16 cellular contexts compared by ENCODE assay signal in genomic region chr10:5963591-5963990, GRCh38. TPM values are rescaled to one million over a fixed set of nuclear protein-coding genes. Genes with fewer than 3 reads are reported as not detected.
A peak's percentile ranks its signal among the peaks of the same experiment; 100 is the strongest.
DNase-seq lines count a peak whose midpoint lies in the region; ATAC-seq and TF ChIP-seq lines count a peak whose summit lies in the region.
"Had no signal": no experiment of that assay in that cellular context is flagged by ENCODE, and none has a peak within 500 bp of the region (broad histone marks: within the 10 kb centered on the region; RNA-seq: fewer than 3 reads in every experiment).

No MANE protein-coding gene starts in this region.

- peaks cover 0 to 18% of the 10 kb centered on the region in 2 donors for H3K4me1 Mint-ChIP-seq in natural killer cell treated with Interleukin-12 subunit alpha and Interleukin-12 subunit beta and Interleukin-15 and Interleukin-18, amount 100 ng/mL, for 72 hours (ENCODE audit: low read depth in 2 of 2)
- H3K4me1 Mint-ChIP-seq in natural killer cell, result no peaks in the 10 kb centered on the region
- H3K4me1 Mint-ChIP-seq: CD14-positive monocyte had no signal

- no peak for ATAC-seq in Right ventricle myocardium superior (ENCODE audit: poor library complexity)
- no peak for ATAC-seq in Right ventricle myocardium inferior
- no peak for ATAC-seq in natural killer cell treated with Interleukin-12 subunit alpha and Interleukin-12 subunit beta and Interleukin-15 and Interleukin-18, amount 100 ng/mL, for 72 hours
- no peak for ATAC-seq in natural killer cell
- ATAC-seq in HG02938 (IDR thresholded peaks at IDR 0.05; ENCODE audit: unreplicated experiment), result no peak
- ATAC-seq in HG02840 (IDR thresholded peaks at IDR 0.05; ENCODE audit: low FRiP score, unreplicated experiment), result no peak

- no peaks in the 10 kb centered on the region for H3K9me3 Mint-ChIP-seq in natural killer cell treated with Interleukin-12 subunit alpha and Interleukin-12 subunit beta and Interleukin-15 and Interleukin-18, amount 100 ng/mL, for 72 hours
- no peaks in the 10 kb centered on the region for H3K9me3 Mint-ChIP-seq in natural killer cell
- H3K9me3 Mint-ChIP-seq: CD14-positive monocyte; CD4-positive, alpha-beta memory T cell; GM23338 had no signal

- intact Hi-C loops in Right ventricle myocardium superior (cut with DNase I) (no loop called here), Right ventricle myocardium inferior (cut with DNase I) (no loop called here), natural killer cell (cut with micrococcal nuclease) (no loop called here), posterior vena cava (cut with DNase I) (no loop called here)

- no peak for TF ChIP-seq CTCF in natural killer cell (IDR thresholded peaks at IDR 0.05)

- H3K27me3 Mint-ChIP-seq in natural killer cell treated with Interleukin-12 subunit alpha and Interleukin-12 subunit beta and Interleukin-15 and Interleukin-18, amount 100 ng/mL, for 72 hours, result no peaks in the 10 kb centered on the region
- H3K27me3 Mint-ChIP-seq in natural killer cell (ENCODE audit: low read depth in 2 of 2), result no peaks in the 10 kb centered on the region
- H3K27me3 Mint-ChIP-seq: CD4-positive, alpha-beta memory T cell had no signal

- DNase-seq in Right ventricle myocardium superior, result peak; percentile 8
- DNase-seq in Right ventricle myocardium inferior (ENCODE audit: missing footprints), result no peak
- DNase-seq in natural killer cell treated with Interleukin-12 subunit alpha and Interleukin-12 subunit beta and Interleukin-15 and Interleukin-18, amount 100 ng/mL, for 72 hours (ENCODE audit: low spot score), result peak; percentile 13
- no peak for DNase-seq in natural killer cell
- DNase-seq in posterior vena cava (ENCODE audit: low spot score), result peak; percentile 41
- no peak for DNase-seq in Ammon's horn (ENCODE audit: low spot score)
- DNase-seq: AML-193; CD4-positive, alpha-beta memory T cell; DMS153; DMS79; GDM1; HCEC 1CT had no signal

- H3K27ac Mint-ChIP-seq in natural killer cell treated with Interleukin-12 subunit alpha and Interleukin-12 subunit beta and Interleukin-15 and Interleukin-18, amount 100 ng/mL, for 72 hours, result no peak overlapping the region
- no peak overlapping the region for H3K27ac Mint-ChIP-seq in natural killer cell
- H3K27ac Mint-ChIP-seq: GM23338 had no signal

- H3K4me3 Mint-ChIP-seq in natural killer cell treated with Interleukin-12 subunit alpha and Interleukin-12 subunit beta and Interleukin-15 and Interleukin-18, amount 100 ng/mL, for 72 hours, result no peak overlapping the region
- no peak overlapping the region for H3K4me3 Mint-ChIP-seq in natural killer cell
- H3K4me3 Mint-ChIP-seq: CD14-positive monocyte; CD4-positive, alpha-beta memory T cell; GM23338 had no signal

- no peaks in the 10 kb centered on the region for H3K36me3 Mint-ChIP-seq in natural killer cell treated with Interleukin-12 subunit alpha and Interleukin-12 subunit beta and Interleukin-15 and Interleukin-18, amount 100 ng/mL, for 72 hours
- no peaks in the 10 kb centered on the region for H3K36me3 Mint-ChIP-seq in natural killer cell

RNA-seq across cellular contexts. Expression of gene IL15RA, which starts 13.8 kb away (rescaled TPM):
- total RNA-seq in Right ventricle myocardium superior, result 8.2 TPM
- 11.6 TPM for total RNA-seq in Right ventricle myocardium inferior
- total RNA-seq in natural killer cell treated with Interleukin-12 subunit alpha and Interleukin-12 subunit beta and Interleukin-15 and Interleukin-18, amount 100 ng/mL, for 72 hours, result 100 to 1,000 TPM in 1 of 2 donors, 10 to 100 TPM in 1; 56.7 to 125 TPM
- 10 to 100 TPM; 10.7 to 11.8 (median 11.3) TPM for total RNA-seq in natural killer cell
- total RNA-seq in posterior vena cava, result 10 to 100 TPM; 16.9 to 20.9 TPM

Comparison
In these comparisons a context has a peak if more than half of its experiments do, and no peak if none do; other contexts are left out.
1. DNase-seq: peak in Right ventricle myocardium superior (single experiment), natural killer cell treated with Interleukin-12 subunit alpha and Interleukin-12 subunit beta and Interleukin-15 and Interleukin-18, amount 100 ng/mL, for 72 hours (single experiment) and posterior vena cava (single experiment); none in Right ventricle myocardium inferior (single experiment), natural killer cell (single experiment) and Ammon's horn (single experiment).